Comparison of ENCODE assay signal across 8 cellular contexts in the genomic region with DNA sequence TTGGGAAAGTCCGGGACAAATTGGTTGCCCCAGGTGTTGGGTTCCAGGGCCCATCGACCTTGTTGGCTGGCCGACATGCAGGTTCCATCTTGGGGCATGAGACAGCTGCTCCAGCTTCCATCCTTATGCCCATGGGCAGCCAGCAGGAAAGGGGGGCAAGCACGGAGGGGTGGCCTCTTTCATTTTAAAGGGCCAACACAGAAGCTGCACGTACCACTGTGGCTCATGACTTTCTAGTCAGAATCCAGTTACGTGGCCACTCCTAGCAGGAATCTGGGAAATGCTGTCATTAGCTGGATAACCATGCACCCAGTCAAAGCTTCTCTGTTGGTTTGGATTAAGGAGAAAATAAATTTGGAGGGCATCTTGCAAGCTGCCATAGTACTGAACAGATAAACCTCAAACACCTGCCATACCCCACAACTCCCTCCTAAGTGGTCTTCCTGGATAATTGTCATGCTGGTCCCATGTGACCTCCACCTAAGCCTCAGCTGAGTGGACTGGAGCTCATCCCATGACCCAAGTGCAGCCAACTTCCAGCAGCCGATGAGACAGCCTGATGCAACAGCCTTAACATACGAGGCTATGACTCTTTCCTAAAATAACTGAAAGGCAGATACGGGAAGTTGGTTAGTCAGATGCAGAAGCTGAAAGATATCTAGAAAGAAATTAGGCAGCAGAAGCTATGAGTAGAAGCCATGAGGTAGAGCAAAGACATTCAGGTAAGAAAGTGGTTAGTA. TPM values are rescaled to one million over a fixed set of nuclear protein-coding genes. Genes with fewer than 3 reads are reported as not detected.
DNase-seq lines count a peak whose midpoint lies in the region; ATAC-seq and TF ChIP-seq lines count a peak whose summit lies in the region.

No MANE protein-coding gene starts in this region.

- peak overlapping the region; percentile 65 for H3K27ac ChIP-seq in brain microvascular endothelial cell

- no peak overlapping the region for H3K27ac Mint-ChIP-seq in activated naive CD4-positive, alpha-beta T cell treated with anti-CD3 and anti-CD28 coated beads, Interleukin-2, amount 50 U/mL, for 72 hours

- peaks cover 0 to 5% of the 10 kb centered on the region in 2 donors for H3K36me3 Mint-ChIP-seq in activated naive CD4-positive, alpha-beta T cell treated with anti-CD3 and anti-CD28 coated beads, Interleukin-2, amount 50 U/mL, for 72 hours

- no peaks in the 10 kb centered on the region for H3K36me3 ChIP-seq in brain microvascular endothelial cell (replicated peaks)

- intact Hi-C loops in sciatic nerve (cut with DNase I) = no loop called here

- H3K9me3 Mint-ChIP-seq in activated naive CD4-positive, alpha-beta T cell treated with anti-CD3 and anti-CD28 coated beads, Interleukin-2, amount 50 U/mL, for 72 hours = peaks cover 3 to 5% of the 10 kb centered on the region in 2 donors

- H3K27me3 ChIP-seq in brain microvascular endothelial cell (replicated peaks) = no peaks in the 10 kb centered on the region

- in situ Hi-C loops in brain microvascular endothelial cell (cut with HindIII; ENCODE audit: low pct_ligation_motif_present, low sequenced_read_pairs) = no loop called here

- TF ChIP-seq CTCF in brain microvascular endothelial cell (IDR thresholded peaks at IDR 0.05; ENCODE audit: low read depth, low read length, missing control alignments) = no peak

- peak; percentile 45 to 84 for ATAC-seq in activated naive CD4-positive, alpha-beta T cell treated with anti-CD3 and anti-CD28 coated beads, Interleukin-2, amount 50 U/mL, for 72 hours
- ATAC-seq in HG03571 (IDR thresholded peaks at IDR 0.05; ENCODE audit: unreplicated experiment) (peak; percentile 77), sciatic nerve (peak; percentile 78), HG02938 (IDR thresholded peaks at IDR 0.05; ENCODE audit: unreplicated experiment) (no peak)

- no peak overlapping the region for H3K4me3 ChIP-seq in brain microvascular endothelial cell (ENCODE audit: low read depth, low read length)

- DNase-seq in activated naive CD4-positive, alpha-beta T cell treated with anti-CD3 and anti-CD28 coated beads, Interleukin-2, amount 50 U/mL, for 72 hours (ENCODE audit: low spot score in 2 of 2) = no peak
- DNase-seq in activated naive CD4-positive, alpha-beta T cell treated with anti-CD3 and anti-CD28 coated beads, Interleukin-2, amount 50 U/mL, for 16 hours = no peak
- DNase-seq in brain microvascular endothelial cell (peak; percentile 85), sciatic nerve (ENCODE audit: low spot score) (no peak), NCI-H1417 (lab: John Stamatoyannopoulos, UW) (no peak), NCI-H2171 treated with DMSO at 0.1 percent for 48 hours (lab: John Stamatoyannopoulos, UW) (no peak)

RNA-seq across cellular contexts. Expression of a gene that starts 21.4 kb away (rescaled TPM):
- total RNA-seq in activated naive CD4-positive, alpha-beta T cell treated with anti-CD3 and anti-CD28 coated beads, Interleukin-2, amount 50 U/mL, for 72 hours = 1 to 10 TPM; 3.2 to 6.0 TPM
- 8.8 TPM for total RNA-seq in sciatic nerve
